ENCODE assay signal across 24 cellular contexts in the genomic region with DNA sequence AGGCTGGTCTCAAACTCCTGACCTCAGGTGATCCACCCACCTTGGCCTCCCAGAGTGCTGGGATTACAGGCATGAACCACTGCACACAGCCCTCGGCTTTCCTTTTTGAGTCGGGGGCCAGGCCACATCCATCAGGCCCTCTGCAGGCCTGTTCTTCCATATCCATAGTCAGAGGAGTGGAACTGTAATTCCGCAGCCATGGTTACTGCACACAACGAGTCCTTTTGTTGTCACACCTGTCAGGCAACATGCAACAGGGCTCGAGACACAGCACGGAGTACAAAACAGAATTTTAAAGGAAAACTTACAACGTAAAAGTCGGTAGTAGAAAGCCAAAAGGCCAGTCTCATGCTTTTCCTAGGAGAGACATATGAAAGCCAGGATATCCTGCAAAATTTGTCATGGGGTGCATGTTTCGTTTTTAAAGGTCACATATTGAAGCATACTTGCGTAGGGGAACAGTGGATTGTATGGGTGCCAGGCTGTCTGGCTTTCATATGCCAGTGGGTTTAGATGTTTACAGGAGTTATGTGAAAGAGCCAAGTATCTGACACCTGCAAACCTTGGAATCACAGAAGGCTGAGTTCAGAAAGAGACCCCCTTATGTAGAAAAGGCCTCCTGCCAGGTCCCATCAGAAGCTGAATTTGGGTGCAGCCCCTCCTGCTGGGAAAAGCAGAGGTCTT.
A peak's percentile ranks its signal among the peaks of the same experiment; 100 is the strongest.
DNase-seq lines count a peak whose midpoint lies in the region; ATAC-seq and TF ChIP-seq lines count a peak whose summit lies in the region.
"Had no signal": no experiment of that assay in that cellular context is flagged by ENCODE, and none has a peak within 500 bp of the region (broad histone marks: within the 10 kb centered on the region; RNA-seq: fewer than 3 reads in every experiment).

No MANE protein-coding gene starts in this region.

- no peak overlapping the region for H3K27ac Mint-ChIP-seq in stimulated activated naive CD8-positive, alpha-beta T cell treated with anti-CD3 and anti-CD28 coated beads, Interleukin-15, amount 100 ng/mL, for 72 hours
- H3K27ac Mint-ChIP-seq: HFFc6; nephron; stimulated activated effector memory CD8-positive, alpha-beta T cell treated with anti-CD3 and anti-CD28 coated beads, Interleukin-12 subunit alpha, Interleukin-12 subunit beta, amount 100 ng/mL, for 72 hours had no signal

- H3K4me3 Mint-ChIP-seq in stimulated activated naive CD8-positive, alpha-beta T cell treated with anti-CD3 and anti-CD28 coated beads, Interleukin-15, amount 100 ng/mL, for 72 hours: no peak overlapping the region
- H3K4me3 Mint-ChIP-seq: activated T-cell treated with anti-CD3 and anti-CD28 coated beads, Interleukin-2, amount 50 U/mL, for 4 hours; CD8-positive, alpha-beta memory T cell; HFFc6; nephron; stimulated activated effector memory CD8-positive, alpha-beta T cell treated with anti-CD3 and anti-CD28 coated beads, Interleukin-12 subunit alpha, Interleukin-12 subunit beta, amount 100 ng/mL, for 72 hours had no signal

- H3K9me2 ChIP-seq in DOHH2 (replicated peaks; ENCODE audit: control insufficient read depth, low read length): no peaks in the 10 kb centered on the region

- H3K4me1 Mint-ChIP-seq in stimulated activated naive CD8-positive, alpha-beta T cell treated with anti-CD3 and anti-CD28 coated beads, Interleukin-15, amount 100 ng/mL, for 72 hours: no peaks in the 10 kb centered on the region
- H3K4me1 Mint-ChIP-seq: CD8-positive, alpha-beta memory T cell; nephron; stimulated activated effector memory CD8-positive, alpha-beta T cell treated with anti-CD3 and anti-CD28 coated beads, Interleukin-12 subunit alpha, Interleukin-12 subunit beta, amount 100 ng/mL, for 72 hours had no signal

- peak; percentile 55 for DNase-seq in NCI-H1105 (lab: John Stamatoyannopoulos, UW)
- peak; percentile 56 for DNase-seq in NCI-H345 treated with DMSO at 0.1 percent for 48 hours (lab: John Stamatoyannopoulos, UW; ENCODE audit: unreplicated experiment)
- DNase-seq in islet precursor cell: peak; percentile 45
- no peak for DNase-seq in tibial artery
- DNase-seq in stimulated activated naive CD8-positive, alpha-beta T cell treated with anti-CD3 and anti-CD28 coated beads, Interleukin-15, amount 100 ng/mL, for 72 hours: no peak
- DNase-seq: activated CD8-positive, alpha-beta memory T cell treated with anti-CD3 and anti-CD28 coated beads for 24 hours; activated naive CD4-positive, alpha-beta T cell treated with anti-CD3 and anti-CD28 coated beads, Interleukin-2, amount 50 U/mL, for 16 hours; activated T-cell treated with anti-CD3 and anti-CD28 coated beads, Interleukin-2, amount 50 U/mL, for 4 hours; aorta; caudate nucleus; CD8-positive, alpha-beta memory T cell; dermis blood vessel endothelial cell; head of caudate nucleus; HFFc6; midbrain; NCI-H2171; SW 1271 had no signal

- peak overlapping the region; percentile 54; the same call in 1 of the 2 replicates for H3K4me3 ChIP-seq in DOHH2 (ENCODE audit: low read length)
- no peak overlapping the region for H3K4me3 ChIP-seq in tibial artery
- H3K4me3 ChIP-seq: tibial nerve had no signal

- H3K4me2 ChIP-seq in DOHH2 (ENCODE audit: low read length): peak overlapping the region; percentile 56

- intact Hi-C loops in tibial artery (cut with DNase I; ENCODE audit: low total_unique reads): no loop called here

- no peaks in the 10 kb centered on the region for H3K36me3 ChIP-seq in DOHH2 (ENCODE audit: control insufficient read depth, low read length)
- H3K36me3 ChIP-seq in tibial artery: no peaks in the 10 kb centered on the region
- H3K36me3 ChIP-seq: tibial nerve had no signal

- no peaks in the 10 kb centered on the region for H3K79me2 ChIP-seq in DOHH2 (ENCODE audit: control insufficient read depth, low read length)

- ATAC-seq in stimulated activated naive CD8-positive, alpha-beta T cell treated with anti-CD3 and anti-CD28 coated beads, Interleukin-15, amount 100 ng/mL, for 72 hours: no peak
- ATAC-seq in GM19452 (IDR thresholded peaks at IDR 0.05; ENCODE audit: unreplicated experiment): no peak
- ATAC-seq: activated T-cell treated with anti-CD3 and anti-CD28 coated beads, Interleukin-2, amount 50 U/mL, for 4 hours; left lobe of liver; stimulated activated effector memory CD8-positive, alpha-beta T cell treated with anti-CD3 and anti-CD28 coated beads, Interleukin-12 subunit alpha, Interleukin-12 subunit beta, amount 100 ng/mL, for 72 hours had no signal

- H3F3A ChIP-seq in DOHH2 (ENCODE audit: control insufficient read depth, insufficient read depth): peaks cover 37% of the 10 kb centered on the region

- H3K27me3 ChIP-seq in DOHH2 (ENCODE audit: control insufficient read depth, low read length) (no peaks in the 10 kb centered on the region), tibial artery (no peaks in the 10 kb centered on the region)
- H3K27me3 ChIP-seq: tibial nerve had no signal

- H3K27me3 Mint-ChIP-seq in stimulated activated naive CD8-positive, alpha-beta T cell treated with anti-CD3 and anti-CD28 coated beads, Interleukin-15, amount 100 ng/mL, for 72 hours: no peaks in the 10 kb centered on the region
- H3K27me3 Mint-ChIP-seq: CD8-positive, alpha-beta memory T cell had no signal

- H4K20me1 ChIP-seq in DOHH2 (ENCODE audit: control insufficient read depth, insufficient read depth, low read depth, low read length): no peaks in the 10 kb centered on the region

- H3K9me3 ChIP-seq in DOHH2 (ENCODE audit: control insufficient read depth, insufficient read depth, low read length): no peaks in the 10 kb centered on the region
- H3K9me3 ChIP-seq in tibial artery: no peaks in the 10 kb centered on the region
- H3K9me3 ChIP-seq: tibial nerve had no signal

- TF ChIP-seq CTCF in DOHH2 (IDR thresholded peaks at IDR 0.05; ENCODE audit: low read depth, low read length, poor library complexity, severe bottlenecking) (no peak), tibial artery (IDR thresholded peaks at IDR 0.05) (no peak)

- H3K4me1 ChIP-seq in DOHH2 (ENCODE audit: control insufficient read depth, low read length): peaks cover 96% of the 10 kb centered on the region
- no peaks in the 10 kb centered on the region for H3K4me1 ChIP-seq in tibial artery
- H3K4me1 ChIP-seq: tibial nerve had no signal

- H3K27ac ChIP-seq in DOHH2 (ENCODE audit: low read depth, low read length): peak overlapping the region; percentile 99
- no peak overlapping the region for H3K27ac ChIP-seq in tibial artery
- H3K27ac ChIP-seq: HL-60, tibial nerve had no signal

- H3K9me3 Mint-ChIP-seq in stimulated activated naive CD8-positive, alpha-beta T cell treated with anti-CD3 and anti-CD28 coated beads, Interleukin-15, amount 100 ng/mL, for 72 hours: no peaks in the 10 kb centered on the region
- H3K9me3 Mint-ChIP-seq: activated T-cell treated with anti-CD3 and anti-CD28 coated beads, Interleukin-2, amount 50 U/mL, for 4 hours; CD8-positive, alpha-beta memory T cell; HFFc6; nephron; stimulated activated effector memory CD8-positive, alpha-beta T cell treated with anti-CD3 and anti-CD28 coated beads, Interleukin-12 subunit alpha, Interleukin-12 subunit beta, amount 100 ng/mL, for 72 hours had no signal

Comparison
In these comparisons a context has a peak if more than half of its experiments do, and no peak if none do; other contexts are left out.
1. DNase-seq: peak in NCI-H1105 (single experiment), NCI-H345 treated with DMSO at 0.1 percent for 48 hours (single experiment) and islet precursor cell (single experiment); none in tibial artery (0 of 2) and stimulated activated naive CD8-positive, alpha-beta T cell treated with anti-CD3 and anti-CD28 coated beads, Interleukin-15, amount 100 ng/mL, for 72 hours (0 of 2).